38 cellular contexts compared by ENCODE assay signal in the genomic region with DNA sequence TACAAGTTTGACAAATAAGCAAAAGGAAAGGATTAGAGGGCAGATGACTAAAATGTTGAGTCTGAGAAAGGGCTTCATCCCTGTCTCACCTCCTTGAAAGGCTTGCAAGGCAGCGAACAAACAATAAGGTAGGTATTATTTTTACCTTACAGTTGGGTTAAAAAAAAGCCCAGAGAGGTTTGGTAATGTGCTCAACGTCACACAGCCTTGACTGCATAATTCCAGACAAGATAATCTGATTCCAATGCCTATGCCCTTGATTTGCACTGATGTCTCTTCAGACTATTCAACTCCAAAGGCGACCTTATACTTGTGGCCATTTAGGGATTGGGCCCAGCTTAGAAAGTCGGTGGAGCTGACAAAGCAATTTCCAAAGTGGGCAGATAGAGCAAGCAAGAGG. TPM values are rescaled to one million over a fixed set of nuclear protein-coding genes. Genes with fewer than 3 reads are reported as not detected.
"Had no signal": no experiment of that assay in that cellular context is flagged by ENCODE, and none has a peak within 500 bp of the region (broad histone marks: within the 10 kb centered on the region; RNA-seq: fewer than 3 reads in every experiment).

No MANE protein-coding gene starts in this region.

- H3K9me3 Mint-ChIP-seq: activated CD4-positive, alpha-beta T cell treated with anti-CD3 and anti-CD28 coated beads, Interleukin-2, amount 10 ng/mL, durations not matched to agents 7 days and 5 days; activated naive CD4-positive, alpha-beta T cell treated with anti-CD3 and anti-CD28 coated beads, Interleukin-2, amount 10 ng/mL, durations not matched to agents 7 days and 5 days; activated naive CD8-positive, alpha-beta T cell treated with anti-CD3 and anti-CD28 coated beads, Interleukin-2, amount 50 U/mL, for 24 hours; brain; T-helper 1 cell treated with Interleukin-12 subunit alpha and Interleukin-12 subunit beta and Interleukin-4 antibody, amounts not matched to agents 30 μg/mL and 1 μg/mL, for 36 hours; T-helper 2 cell treated with Interferon-gamma antibody and Interleukin-4, amounts not matched to agents 5 μg/mL and 100 μg/mL, for 36 hours; WTC11 had no signal

- FAIRE-seq: bronchial epithelial cell, TTC549 had no signal

- H3K9me3 ChIP-seq: MG63, Peyer's patch, SJSA1, SK-N-SH had no signal

- H3K4me3 ChIP-seq: MG63, SJSA1 had no signal

- H3K9ac ChIP-seq: SK-N-SH had no signal

- H3K27me3 Mint-ChIP-seq: activated CD4-positive, alpha-beta T cell treated with anti-CD3 and anti-CD28 coated beads for 36 hours; activated CD4-positive, alpha-beta T cell treated with anti-CD3 and anti-CD28 coated beads, Interleukin-2, amount 10 ng/mL, durations not matched to agents 7 days and 5 days; activated naive CD4-positive, alpha-beta T cell treated with anti-CD3 and anti-CD28 coated beads, Interleukin-2, amount 10 ng/mL, durations not matched to agents 7 days and 5 days; activated naive CD8-positive, alpha-beta T cell; activated naive CD8-positive, alpha-beta T cell treated with anti-CD3 and anti-CD28 coated beads, Interleukin-2, amount 50 U/mL, for 24 hours; brain had no signal

- H3K27me3 ChIP-seq: MG63, Peyer's patch, SJSA1 had no signal

- H3K27ac Mint-ChIP-seq: activated CD4-positive, alpha-beta T cell treated with anti-CD3 and anti-CD28 coated beads for 36 hours; activated CD4-positive, alpha-beta T cell treated with anti-CD3 and anti-CD28 coated beads, Interleukin-2, amount 10 ng/mL, durations not matched to agents 7 days and 5 days; activated CD8-positive, alpha-beta T cell treated with anti-CD3 and anti-CD28 coated beads, Interleukin-2, amount 10 ng/mL, durations not matched to agents 7 days and 5 days; activated naive CD4-positive, alpha-beta T cell treated with anti-CD3 and anti-CD28 coated beads, Interleukin-2, amount 10 ng/mL, durations not matched to agents 7 days and 5 days; activated naive CD8-positive, alpha-beta T cell; activated naive CD8-positive, alpha-beta T cell treated with anti-CD3 and anti-CD28 coated beads, Interleukin-2, amount 50 U/mL, for 24 hours; brain; T-helper 1 cell treated with Interleukin-12 subunit alpha and Interleukin-12 subunit beta and Interleukin-4 antibody, amounts not matched to agents 30 μg/mL and 1 μg/mL, for 36 hours; T-helper 2 cell treated with Interferon-gamma antibody and Interleukin-4, amounts not matched to agents 5 μg/mL and 100 μg/mL, for 36 hours; WTC11 had no signal

- H3K4me3 Mint-ChIP-seq: activated CD4-positive, alpha-beta T cell treated with anti-CD3 and anti-CD28 coated beads for 36 hours; activated CD4-positive, alpha-beta T cell treated with anti-CD3 and anti-CD28 coated beads, Interleukin-2, amount 10 ng/mL, durations not matched to agents 7 days and 5 days; activated CD8-positive, alpha-beta T cell treated with anti-CD3 and anti-CD28 coated beads, Interleukin-2, amount 10 ng/mL, durations not matched to agents 7 days and 5 days; activated naive CD4-positive, alpha-beta T cell treated with anti-CD3 and anti-CD28 coated beads, Interleukin-2, amount 10 ng/mL, durations not matched to agents 7 days and 5 days; activated naive CD8-positive, alpha-beta T cell; activated naive CD8-positive, alpha-beta T cell treated with anti-CD3 and anti-CD28 coated beads, Interleukin-2, amount 50 U/mL, for 24 hours; brain; T-helper 1 cell treated with Interleukin-12 subunit alpha and Interleukin-12 subunit beta and Interleukin-4 antibody, amounts not matched to agents 30 μg/mL and 1 μg/mL, for 36 hours; T-helper 2 cell treated with Interferon-gamma antibody and Interleukin-4, amounts not matched to agents 5 μg/mL and 100 μg/mL, for 36 hours; WTC11 had no signal

- H3K36me3 Mint-ChIP-seq: WTC11 had no signal

- ATAC-seq: activated CD4-positive, alpha-beta T cell treated with anti-CD3 and anti-CD28 coated beads for 36 hours; activated CD4-positive, CD25-positive, alpha-beta regulatory T cell treated with anti-CD3 and anti-CD28 coated beads, Interleukin-2, amount 50 U/mL, for 24 hours; activated CD8-positive, alpha-beta T cell treated with anti-CD3 and anti-CD28 coated beads, Interleukin-2, amount 10 ng/mL, durations not matched to agents 7 days and 5 days; activated naive CD8-positive, alpha-beta T cell treated with anti-CD3 and anti-CD28 coated beads, Interleukin-2, amount 50 U/mL, for 24 hours; PC-3; WTC11 had no signal

- H3K4me1 Mint-ChIP-seq: activated CD4-positive, alpha-beta T cell treated with anti-CD3 and anti-CD28 coated beads for 36 hours; activated CD4-positive, alpha-beta T cell treated with anti-CD3 and anti-CD28 coated beads, Interleukin-2, amount 10 ng/mL, durations not matched to agents 7 days and 5 days; activated naive CD4-positive, alpha-beta T cell treated with anti-CD3 and anti-CD28 coated beads, Interleukin-2, amount 10 ng/mL, durations not matched to agents 7 days and 5 days; activated naive CD8-positive, alpha-beta T cell treated with anti-CD3 and anti-CD28 coated beads, Interleukin-2, amount 50 U/mL, for 24 hours; brain had no signal

- H3K4me2 ChIP-seq: SK-N-SH had no signal

- H3K4me1 ChIP-seq: Peyer's patch, SJSA1 had no signal

- H3K27ac ChIP-seq: Peyer's patch, SJSA1 had no signal

- DNase-seq: activated CD4-positive, alpha-beta T cell treated with anti-CD3 and anti-CD28 coated beads for 36 hours; activated CD4-positive, alpha-beta T cell treated with anti-CD3 and anti-CD28 coated beads, Interleukin-2, amount 10 ng/mL, durations not matched to agents 7 days and 5 days; activated CD4-positive, alpha-beta T cell treated with anti-CD3 and anti-CD28 coated beads, Interleukin-2, amount 50 U/mL, for 48 hours; activated CD8-positive, alpha-beta T cell treated with anti-CD3 and anti-CD28 coated beads, Interleukin-2, amount 10 ng/mL, durations not matched to agents 7 days and 5 days; activated effector memory CD4-positive, alpha-beta T cell treated with Interleukin-2 at 50 U/mL for 16 hours; activated naive CD4-positive, alpha-beta T cell treated with anti-CD3 and anti-CD28 coated beads, Interleukin-2, amount 10 ng/mL, durations not matched to agents 7 days and 5 days; activated naive CD8-positive, alpha-beta T cell treated with anti-CD3 and anti-CD28 coated beads, Interleukin-2, amount 50 U/mL, for 24 hours; activated T-cell treated with anti-CD3 and anti-CD28 coated beads for 4 hours; activated T-cell treated with anti-CD3 and anti-CD28 coated beads, Interleukin-2, amount 50 U/mL, for 48 hours; anterior cingulate cortex; caudate nucleus; cerebellar nuclear complex; MG63; MV-4-11; NCI-H1092; NCI-H1436 treated with DMSO at 0.1 percent for 48 hours; NCI-H187; NCI-H2029 treated with DMSO at 0.1 percent for 48 hours; NCI-H2107; NCI-H2171; NCI-H510A; NCI-H526; NCI-H748 treated with DMSO at 0.1 percent for 48 hours; NK-92 treated with Interleukin-12 subunit alpha and Interleukin-12 subunit beta, amount 100 ng/mL, for 24 hours; PC-3; Peyer's patch; RPMI8226; SHP77 treated with DMSO at 0.1 percent for 48 hours; SK-N-SH had no signal

RNA-seq across cellular contexts. Expression of a gene that starts 1.7 kb away (rescaled TPM):
- total RNA-seq: activated CD4-positive, alpha-beta T cell treated with anti-CD3 and anti-CD28 coated beads for 36 hours; activated CD4-positive, alpha-beta T cell treated with anti-CD3 and anti-CD28 coated beads, Interleukin-2, amount 10 ng/mL, durations not matched to agents 7 days and 5 days; activated CD8-positive, alpha-beta T cell treated with anti-CD3 and anti-CD28 coated beads, Interleukin-2, amount 10 ng/mL, durations not matched to agents 7 days and 5 days; bronchial epithelial cell; PC-3; Peyer's patch; SJSA1 had no signal
- polyA plus RNA-seq: SK-N-SH had no signal
